ENCODE assay signal across 1 cellular context in genomic region chr3:197300361-197300760, GRCh38.
TF ChIP-seq lines count a peak whose summit lies in the region.

No MANE protein-coding gene starts in this region.

TF ChIP-seq in IMR-90, 13 proteins besides CTCF, POLR2A, EP300 and RAD21 (continued from another document):
- TF ChIP-seq FOS (IDR thresholded peaks at IDR 0.05; ENCODE audit: low read depth, low read length), result no peak
- TF ChIP-seq MAFK (IDR thresholded peaks at IDR 0.05; ENCODE audit: low read depth, low read length), result no peak
- no peak for TF ChIP-seq RFX5 (IDR thresholded peaks at IDR 0.05; ENCODE audit: low read depth, low read length)
- no peak for TF ChIP-seq MXI1 (IDR thresholded peaks at IDR 0.05; ENCODE audit: borderline replicate concordance, low read depth, low read length)
- no peak for TF ChIP-seq CEBPB (IDR thresholded peaks at IDR 0.05; ENCODE audit: low read depth, low read length)
- TF ChIP-seq ELK1 (IDR thresholded peaks at IDR 0.05; ENCODE audit: borderline replicate concordance, low read depth, low read length), result no peak
- TF ChIP-seq MAZ (IDR thresholded peaks at IDR 0.05; ENCODE audit: borderline replicate concordance, low read depth, low read length), result no peak
- TF ChIP-seq NFE2L2 (IDR thresholded peaks at IDR 0.05; ENCODE audit: low read depth, low read length), result no peak
- TF ChIP-seq SMC3 (IDR thresholded peaks at IDR 0.05; ENCODE audit: low read depth, low read length), result no peak
- no peak for TF ChIP-seq CHD1 (IDR thresholded peaks at IDR 0.05; ENCODE audit: low read depth, low read length)
